In the genomic region with DNA sequence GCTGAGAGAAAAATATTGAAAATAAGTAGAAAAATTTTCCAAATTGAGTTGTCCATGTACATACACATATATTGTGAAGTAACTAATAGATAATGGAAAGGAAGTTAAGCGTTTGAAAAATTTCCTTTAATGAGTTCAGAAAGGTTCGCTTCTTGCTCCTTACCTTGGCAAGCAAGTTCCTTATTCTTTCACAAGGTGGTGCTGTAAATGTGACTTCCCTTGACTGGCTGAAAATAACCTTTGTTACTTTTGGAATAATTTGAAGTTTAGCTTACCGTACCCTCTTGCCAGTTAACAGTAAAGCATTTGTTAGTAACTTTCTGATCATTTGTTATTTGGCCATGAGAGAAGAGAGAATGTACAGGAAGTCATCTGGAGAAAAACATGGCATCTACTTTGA, we compare ENCODE assay signal across 1 cellular context.
TF ChIP-seq lines count a peak whose summit lies in the region.

No MANE protein-coding gene starts in this region.

TF ChIP-seq in GM12878, 131 proteins besides CTCF, POLR2A, EP300 and RAD21 (continued from another document):
- TF ChIP-seq, protein P1, sequence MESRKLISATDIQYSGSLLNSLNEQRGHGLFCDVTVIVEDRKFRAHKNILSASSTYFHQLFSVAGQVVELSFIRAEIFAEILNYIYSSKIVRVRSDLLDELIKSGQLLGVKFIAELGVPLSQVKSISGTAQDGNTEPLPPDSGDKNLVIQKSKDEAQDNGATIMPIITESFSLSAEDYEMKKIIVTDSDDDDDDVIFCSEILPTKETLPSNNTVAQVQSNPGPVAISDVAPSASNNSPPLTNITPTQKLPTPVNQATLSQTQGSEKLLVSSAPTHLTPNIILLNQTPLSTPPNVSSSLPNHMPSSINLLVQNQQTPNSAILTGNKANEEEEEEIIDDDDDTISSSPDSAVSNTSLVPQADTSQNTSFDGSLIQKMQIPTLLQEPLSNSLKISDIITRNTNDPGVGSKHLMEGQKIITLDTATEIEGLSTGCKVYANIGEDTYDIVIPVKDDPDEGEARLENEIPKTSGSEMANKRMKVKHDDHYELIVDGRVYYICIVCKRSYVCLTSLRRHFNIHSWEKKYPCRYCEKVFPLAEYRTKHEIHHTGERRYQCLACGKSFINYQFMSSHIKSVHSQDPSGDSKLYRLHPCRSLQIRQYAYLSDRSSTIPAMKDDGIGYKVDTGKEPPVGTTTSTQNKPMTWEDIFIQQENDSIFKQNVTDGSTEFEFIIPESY (IDR thresholded peaks at IDR 0.05), result no peak
- TF ChIP-seq SP1 (IDR thresholded peaks at IDR 0.05; ENCODE audit: low read depth, low read length) (no peak), MEF2B (IDR thresholded peaks at IDR 0.05; ENCODE audit: partially characterized antibody, poor library complexity, severe bottlenecking) (no peak), POLR2AphosphoS5 (IDR thresholded peaks at IDR 0.05; ENCODE audit: low read length) (no peak), SPI1 (IDR thresholded peaks at IDR 0.05; ENCODE audit: borderline replicate concordance, insufficient read depth, low read depth, low read length) (no peak), MTA3 (IDR thresholded peaks at IDR 0.05; ENCODE audit: borderline replicate concordance, low read length) (no peak), NFIC (IDR thresholded peaks at IDR 0.05; ENCODE audit: low read depth, low read length) (no peak), FOXK2 (IDR thresholded peaks at IDR 0.05) (no peak)
- TF ChIP-seq, protein P2, sequence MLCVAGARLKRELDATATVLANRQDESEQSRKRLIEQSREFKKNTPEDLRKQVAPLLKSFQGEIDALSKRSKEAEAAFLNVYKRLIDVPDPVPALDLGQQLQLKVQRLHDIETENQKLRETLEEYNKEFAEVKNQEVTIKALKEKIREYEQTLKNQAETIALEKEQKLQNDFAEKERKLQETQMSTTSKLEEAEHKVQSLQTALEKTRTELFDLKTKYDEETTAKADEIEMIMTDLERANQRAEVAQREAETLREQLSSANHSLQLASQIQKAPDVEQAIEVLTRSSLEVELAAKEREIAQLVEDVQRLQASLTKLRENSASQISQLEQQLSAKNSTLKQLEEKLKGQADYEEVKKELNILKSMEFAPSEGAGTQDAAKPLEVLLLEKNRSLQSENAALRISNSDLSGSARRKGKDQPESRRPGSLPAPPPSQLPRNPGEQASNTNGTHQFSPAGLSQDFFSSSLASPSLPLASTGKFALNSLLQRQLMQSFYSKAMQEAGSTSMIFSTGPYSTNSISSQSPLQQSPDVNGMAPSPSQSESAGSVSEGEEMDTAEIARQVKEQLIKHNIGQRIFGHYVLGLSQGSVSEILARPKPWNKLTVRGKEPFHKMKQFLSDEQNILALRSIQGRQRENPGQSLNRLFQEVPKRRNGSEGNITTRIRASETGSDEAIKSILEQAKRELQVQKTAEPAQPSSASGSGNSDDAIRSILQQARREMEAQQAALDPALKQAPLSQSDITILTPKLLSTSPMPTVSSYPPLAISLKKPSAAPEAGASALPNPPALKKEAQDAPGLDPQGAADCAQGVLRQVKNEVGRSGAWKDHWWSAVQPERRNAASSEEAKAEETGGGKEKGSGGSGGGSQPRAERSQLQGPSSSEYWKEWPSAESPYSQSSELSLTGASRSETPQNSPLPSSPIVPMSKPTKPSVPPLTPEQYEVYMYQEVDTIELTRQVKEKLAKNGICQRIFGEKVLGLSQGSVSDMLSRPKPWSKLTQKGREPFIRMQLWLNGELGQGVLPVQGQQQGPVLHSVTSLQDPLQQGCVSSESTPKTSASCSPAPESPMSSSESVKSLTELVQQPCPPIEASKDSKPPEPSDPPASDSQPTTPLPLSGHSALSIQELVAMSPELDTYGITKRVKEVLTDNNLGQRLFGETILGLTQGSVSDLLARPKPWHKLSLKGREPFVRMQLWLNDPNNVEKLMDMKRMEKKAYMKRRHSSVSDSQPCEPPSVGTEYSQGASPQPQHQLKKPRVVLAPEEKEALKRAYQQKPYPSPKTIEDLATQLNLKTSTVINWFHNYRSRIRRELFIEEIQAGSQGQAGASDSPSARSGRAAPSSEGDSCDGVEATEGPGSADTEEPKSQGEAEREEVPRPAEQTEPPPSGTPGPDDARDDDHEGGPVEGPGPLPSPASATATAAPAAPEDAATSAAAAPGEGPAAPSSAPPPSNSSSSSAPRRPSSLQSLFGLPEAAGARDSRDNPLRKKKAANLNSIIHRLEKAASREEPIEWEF (IDR thresholded peaks at IDR 0.05; ENCODE audit: insufficient replicate concordance, low read depth, low read length), result no peak
